40 cellular contexts compared by ENCODE assay signal in genomic region chr21:33860332-33860879, GRCh38.
"Had no signal": no experiment of that assay in that cellular context is flagged by ENCODE, and none has a peak within 500 bp of the region (broad histone marks: within the 10 kb centered on the region; RNA-seq: fewer than 3 reads in every experiment).

No MANE protein-coding gene starts in this region.

- ATAC-seq: activated CD4-positive, alpha-beta T cell treated with anti-CD3 and anti-CD28 coated beads for 36 hours; activated CD4-positive, CD25-positive, alpha-beta regulatory T cell treated with anti-CD3 and anti-CD28 coated beads, Interleukin-2, amount 50 U/mL, for 24 hours; activated CD8-positive, alpha-beta memory T cell treated with anti-CD3 and anti-CD28 coated beads, Interleukin-2, amount 10 ng/mL, durations not matched to agents 7 days and 5 days; activated CD8-positive, alpha-beta T cell treated with anti-CD3 and anti-CD28 coated beads, Interleukin-2, amount 10 ng/mL, durations not matched to agents 7 days and 5 days; activated naive CD8-positive, alpha-beta T cell treated with anti-CD3 and anti-CD28 coated beads, Interleukin-2, amount 50 U/mL, for 24 hours; WTC11 had no signal

- H3K27me3 Mint-ChIP-seq: activated CD4-positive, alpha-beta T cell treated with anti-CD3 and anti-CD28 coated beads for 36 hours; activated CD4-positive, alpha-beta T cell treated with anti-CD3 and anti-CD28 coated beads, Interleukin-2, amount 10 ng/mL, durations not matched to agents 7 days and 5 days; activated naive CD4-positive, alpha-beta T cell treated with anti-CD3 and anti-CD28 coated beads, Interleukin-2, amount 50 U/mL, for 24 hours; activated naive CD8-positive, alpha-beta T cell; activated naive CD8-positive, alpha-beta T cell treated with anti-CD3 and anti-CD28 coated beads, Interleukin-2, amount 10 ng/mL, durations not matched to agents 7 days and 5 days; activated T-cell treated with anti-CD3 and anti-CD28 coated beads, Interleukin-2, amount 50 U/mL, for 24 hours; brain had no signal

- H3K27me3 ChIP-seq: ascending aorta, cardiac muscle cell had no signal

- H3K27ac Mint-ChIP-seq: activated CD4-positive, alpha-beta memory T cell treated with anti-CD3 and anti-CD28 coated beads, Interleukin-2, amount 10 ng/mL, durations not matched to agents 7 days and 5 days; activated CD4-positive, alpha-beta T cell treated with anti-CD3 and anti-CD28 coated beads for 36 hours; activated CD4-positive, alpha-beta T cell treated with anti-CD3 and anti-CD28 coated beads, Interleukin-2, amount 10 ng/mL, durations not matched to agents 7 days and 5 days; activated CD8-positive, alpha-beta memory T cell treated with anti-CD3 and anti-CD28 coated beads, Interleukin-2, amount 10 ng/mL, durations not matched to agents 7 days and 5 days; activated CD8-positive, alpha-beta T cell treated with anti-CD3 and anti-CD28 coated beads, Interleukin-2, amount 10 ng/mL, durations not matched to agents 7 days and 5 days; activated naive CD4-positive, alpha-beta T cell treated with anti-CD3 and anti-CD28 coated beads, Interleukin-2, amount 10 ng/mL, durations not matched to agents 7 days and 5 days; activated naive CD4-positive, alpha-beta T cell treated with anti-CD3 and anti-CD28 coated beads, Interleukin-2, amount 50 U/mL, for 24 hours; activated naive CD8-positive, alpha-beta T cell; activated naive CD8-positive, alpha-beta T cell treated with anti-CD3 and anti-CD28 coated beads, Interleukin-2, amount 10 ng/mL, durations not matched to agents 7 days and 5 days; activated naive CD8-positive, alpha-beta T cell treated with anti-CD3 and anti-CD28 coated beads, Interleukin-2, amount 50 U/mL, for 24 hours; activated T-cell treated with anti-CD3 and anti-CD28 coated beads, Interleukin-2, amount 50 U/mL, for 24 hours; activated T-helper 2 cell treated with anti-CD3 and anti-CD28 coated beads, Interferon-gamma antibody, Interleukin-2, Interleukin-4, amounts not matched to agents 10 μg/mL and 5 μg/mL and 100 μg/mL, durations not matched to agents 14 hours and 24 hours and 36 hours; T-helper 1 cell treated with Interleukin-12 subunit alpha and Interleukin-12 subunit beta and Interleukin-4 antibody, amounts not matched to agents 30 μg/mL and 1 μg/mL, for 36 hours; T-helper 2 cell treated with Interferon-gamma antibody and Interleukin-4, amounts not matched to agents 5 μg/mL and 100 μg/mL, for 36 hours; WTC11 had no signal

- H3K4me3 ChIP-seq: ascending aorta, cardiac muscle cell had no signal

- H3K9me3 Mint-ChIP-seq: activated CD4-positive, alpha-beta memory T cell treated with anti-CD3 and anti-CD28 coated beads, Interleukin-2, amount 10 ng/mL, durations not matched to agents 7 days and 5 days; activated CD4-positive, alpha-beta T cell treated with anti-CD3 and anti-CD28 coated beads, Interleukin-2, amount 10 ng/mL, durations not matched to agents 7 days and 5 days; activated naive CD4-positive, alpha-beta T cell treated with anti-CD3 and anti-CD28 coated beads, Interleukin-2, amount 10 ng/mL, durations not matched to agents 7 days and 5 days; activated naive CD4-positive, alpha-beta T cell treated with anti-CD3 and anti-CD28 coated beads, Interleukin-2, amount 50 U/mL, for 24 hours; activated naive CD8-positive, alpha-beta T cell treated with anti-CD3 and anti-CD28 coated beads, Interleukin-2, amount 10 ng/mL, durations not matched to agents 7 days and 5 days; activated naive CD8-positive, alpha-beta T cell treated with anti-CD3 and anti-CD28 coated beads, Interleukin-2, amount 50 U/mL, for 24 hours; activated T-cell treated with anti-CD3 and anti-CD28 coated beads, Interleukin-2, amount 50 U/mL, for 24 hours; activated T-helper 2 cell treated with anti-CD3 and anti-CD28 coated beads, Interferon-gamma antibody, Interleukin-2, Interleukin-4, amounts not matched to agents 10 μg/mL and 5 μg/mL and 100 μg/mL, durations not matched to agents 14 hours and 24 hours and 36 hours; central memory CD8-positive, alpha-beta T cell; T-helper 1 cell treated with Interleukin-12 subunit alpha and Interleukin-12 subunit beta and Interleukin-4 antibody, amounts not matched to agents 30 μg/mL and 1 μg/mL, for 36 hours; T-helper 2 cell treated with Interferon-gamma antibody and Interleukin-4, amounts not matched to agents 5 μg/mL and 100 μg/mL, for 36 hours; WTC11 had no signal

- FAIRE-seq: bronchial epithelial cell, TTC549 had no signal

- H3K9me3 ChIP-seq: ascending aorta had no signal

- H3K36me3 ChIP-seq: ascending aorta, cardiac muscle cell had no signal

- H3K27ac ChIP-seq: cardiac muscle cell, VCaP had no signal

- H3K4me3 Mint-ChIP-seq: activated CD4-positive, alpha-beta memory T cell treated with anti-CD3 and anti-CD28 coated beads, Interleukin-2, amount 10 ng/mL, durations not matched to agents 7 days and 5 days; activated CD4-positive, alpha-beta T cell treated with anti-CD3 and anti-CD28 coated beads for 36 hours; activated CD4-positive, alpha-beta T cell treated with anti-CD3 and anti-CD28 coated beads, Interleukin-2, amount 10 ng/mL, durations not matched to agents 7 days and 5 days; activated CD8-positive, alpha-beta memory T cell treated with anti-CD3 and anti-CD28 coated beads, Interleukin-2, amount 10 ng/mL, durations not matched to agents 7 days and 5 days; activated CD8-positive, alpha-beta T cell treated with anti-CD3 and anti-CD28 coated beads, Interleukin-2, amount 10 ng/mL, durations not matched to agents 7 days and 5 days; activated naive CD4-positive, alpha-beta T cell treated with anti-CD3 and anti-CD28 coated beads, Interleukin-2, amount 10 ng/mL, durations not matched to agents 7 days and 5 days; activated naive CD4-positive, alpha-beta T cell treated with anti-CD3 and anti-CD28 coated beads, Interleukin-2, amount 50 U/mL, for 24 hours; activated naive CD8-positive, alpha-beta T cell; activated naive CD8-positive, alpha-beta T cell treated with anti-CD3 and anti-CD28 coated beads, Interleukin-2, amount 10 ng/mL, durations not matched to agents 7 days and 5 days; activated naive CD8-positive, alpha-beta T cell treated with anti-CD3 and anti-CD28 coated beads, Interleukin-2, amount 50 U/mL, for 24 hours; activated T-cell treated with anti-CD3 and anti-CD28 coated beads, Interleukin-2, amount 50 U/mL, for 24 hours; brain; central memory CD8-positive, alpha-beta T cell; T-helper 1 cell treated with Interleukin-12 subunit alpha and Interleukin-12 subunit beta and Interleukin-4 antibody, amounts not matched to agents 30 μg/mL and 1 μg/mL, for 36 hours; T-helper 2 cell treated with Interferon-gamma antibody and Interleukin-4, amounts not matched to agents 5 μg/mL and 100 μg/mL, for 36 hours; WTC11 had no signal

- DNase-seq: activated CD4-positive, alpha-beta memory T cell treated with anti-CD3 and anti-CD28 coated beads, Interleukin-2, amount 10 ng/mL, durations not matched to agents 7 days and 5 days; activated CD4-positive, alpha-beta T cell treated with anti-CD3 and anti-CD28 coated beads for 1 hour; activated CD4-positive, alpha-beta T cell treated with anti-CD3 and anti-CD28 coated beads for 36 hours; activated CD4-positive, alpha-beta T cell treated with anti-CD3 and anti-CD28 coated beads for 48 hours; activated CD4-positive, alpha-beta T cell treated with anti-CD3 and anti-CD28 coated beads, Interleukin-2, amount 10 ng/mL, durations not matched to agents 7 days and 5 days; activated CD4-positive, alpha-beta T cell treated with anti-CD3 and anti-CD28 coated beads, Interleukin-2, amount 50 U/mL, for 48 hours; activated CD4-positive, CD25-positive, alpha-beta regulatory T cell; activated CD8-positive, alpha-beta memory T cell treated with anti-CD3 and anti-CD28 coated beads for 24 hours; activated CD8-positive, alpha-beta memory T cell treated with anti-CD3 and anti-CD28 coated beads, Interleukin-2, amount 10 ng/mL, durations not matched to agents 7 days and 5 days; activated CD8-positive, alpha-beta memory T cell treated with anti-CD3 and anti-CD28 coated beads, Interleukin-2, amount 50 U/mL, for 48 hours; activated CD8-positive, alpha-beta T cell treated with anti-CD3 and anti-CD28 coated beads, Interleukin-2, amount 10 ng/mL, durations not matched to agents 7 days and 5 days; activated effector memory CD4-positive, alpha-beta T cell treated with Interleukin-2 at 50 U/mL for 16 hours; activated gamma-delta T cell; activated naive CD4-positive, alpha-beta T cell treated with anti-CD3 and anti-CD28 coated beads, Interleukin-2, amount 10 ng/mL, durations not matched to agents 7 days and 5 days; activated naive CD4-positive, alpha-beta T cell treated with Interleukin-2 at 50 U/mL for 16 hours; activated naive CD8-positive, alpha-beta T cell treated with anti-CD3 and anti-CD28 coated beads, Interleukin-2, amount 10 ng/mL, durations not matched to agents 7 days and 5 days; activated naive CD8-positive, alpha-beta T cell treated with anti-CD3 and anti-CD28 coated beads, Interleukin-2, amount 50 U/mL, for 24 hours; activated T-cell treated with anti-CD3 and anti-CD28 coated beads, Interleukin-2, amount 50 U/mL, for 24 hours; activated T-cell treated with anti-CD3 and anti-CD28 coated beads, Interleukin-2, amount 50 U/mL, for 48 hours; amygdala; anterior cingulate cortex; caudate nucleus; cerebellar nuclear complex; T-helper 1 cell; T-helper 2 cell; T-helper 9 cell had no signal

- H3K4me1 Mint-ChIP-seq: activated CD4-positive, alpha-beta memory T cell treated with anti-CD3 and anti-CD28 coated beads, Interleukin-2, amount 10 ng/mL, durations not matched to agents 7 days and 5 days; activated CD4-positive, alpha-beta T cell treated with anti-CD3 and anti-CD28 coated beads for 36 hours; activated CD4-positive, alpha-beta T cell treated with anti-CD3 and anti-CD28 coated beads, Interleukin-2, amount 10 ng/mL, durations not matched to agents 7 days and 5 days; activated CD8-positive, alpha-beta memory T cell treated with anti-CD3 and anti-CD28 coated beads, Interleukin-2, amount 10 ng/mL, durations not matched to agents 7 days and 5 days; activated naive CD4-positive, alpha-beta T cell treated with anti-CD3 and anti-CD28 coated beads, Interleukin-2, amount 10 ng/mL, durations not matched to agents 7 days and 5 days; activated naive CD4-positive, alpha-beta T cell treated with anti-CD3 and anti-CD28 coated beads, Interleukin-2, amount 50 U/mL, for 24 hours; activated naive CD8-positive, alpha-beta T cell treated with anti-CD3 and anti-CD28 coated beads, Interleukin-2, amount 10 ng/mL, durations not matched to agents 7 days and 5 days; activated naive CD8-positive, alpha-beta T cell treated with anti-CD3 and anti-CD28 coated beads, Interleukin-2, amount 50 U/mL, for 24 hours; central memory CD8-positive, alpha-beta T cell had no signal
